ENCODE assay signal across 8 cellular contexts in genomic region chr5:177473461-177473991, GRCh38. TPM values are rescaled to one million over a fixed set of nuclear protein-coding genes. Genes with fewer than 3 reads are reported as not detected.
A peak's percentile ranks its signal among the peaks of the same experiment; 100 is the strongest.
DNase-seq lines count a peak whose midpoint lies in the region; ATAC-seq, FAIRE-seq and TF ChIP-seq lines count a peak whose summit lies in the region.

DBN1 (minus strand) TSS chr5:177473634; CDS start chr5:177473521, 113 bp downstream.

- H3K4me3 ChIP-seq in A549 = peak within 1 kb of the TSS; percentile 99
- peak within 1 kb of the TSS; percentile 49 for H3K4me3 ChIP-seq in GM12864 (ENCODE audit: low read depth, low read length)

- H3K9me3 Mint-ChIP-seq in activated naive CD4-positive, alpha-beta T cell treated with anti-CD3 and anti-CD28 coated beads, Interleukin-2, amount 50 U/mL, for 24 hours = no peaks in the 10 kb centered on the region
- no peaks in the 10 kb centered on the region for H3K9me3 Mint-ChIP-seq in osteocyte (ENCODE audit: unreplicated experiment)

- H3K4me2 ChIP-seq in A549 = peak within 1 kb of the TSS; percentile 99

- no peak for TF ChIP-seq EP300 in A549 (IDR thresholded peaks at IDR 0.05)

- intact Hi-C loops in Right ventricle myocardium superior (cut with DNase I) = no loop called here

- peaks cover 39% of the 10 kb centered on the region for H3K4me1 Mint-ChIP-seq in activated naive CD4-positive, alpha-beta T cell treated with anti-CD3 and anti-CD28 coated beads, Interleukin-2, amount 50 U/mL, for 24 hours
- H3K4me1 Mint-ChIP-seq in osteocyte (ENCODE audit: unreplicated experiment) = peaks cover 64% of the 10 kb centered on the region

- peak; percentile 44 for TF ChIP-seq POLR2A in A549 (IDR thresholded peaks at IDR 0.05; ENCODE audit: low read length)

- WGBS in A549 (ENCODE audit: missing lambda C conversion rate) = 5% methylated on average over 4 of the region's 65 CpGs

- no peaks in the 10 kb centered on the region for H3K27me3 Mint-ChIP-seq in activated naive CD4-positive, alpha-beta T cell treated with anti-CD3 and anti-CD28 coated beads, Interleukin-2, amount 50 U/mL, for 24 hours
- H3K27me3 Mint-ChIP-seq in osteocyte (ENCODE audit: unreplicated experiment) = no peaks in the 10 kb centered on the region

- H3K4me3 Mint-ChIP-seq in activated naive CD4-positive, alpha-beta T cell treated with anti-CD3 and anti-CD28 coated beads, Interleukin-2, amount 50 U/mL, for 24 hours = peak within 1 kb of the TSS; percentile 75
- H3K4me3 Mint-ChIP-seq in osteocyte (ENCODE audit: unreplicated experiment) = peak within 1 kb of the TSS; percentile 80

- H3K36me3 Mint-ChIP-seq in activated naive CD4-positive, alpha-beta T cell treated with anti-CD3 and anti-CD28 coated beads, Interleukin-2, amount 50 U/mL, for 24 hours = no peaks in the 10 kb centered on the region
- H3K36me3 Mint-ChIP-seq in osteocyte (ENCODE audit: unreplicated experiment) = no peaks in the 10 kb centered on the region

- TF ChIP-seq RAD21 in A549 (conservative IDR thresholded peaks at IDR 0.05 in 1 of 2, IDR thresholded peaks at IDR 0.05 in 1 of 2) = no peak

- POLR2A ChIA-PET in A549 (lab: Yijun Ruan, JAX) = interaction anchor here (2.3 kb wide), 1 partner anchor 24 kb away, joined by 9 read pairs; the partner anchor contains the start of gene PDLIM7

- ATAC-seq in A549 = peak; percentile 44 to 48
- peak; percentile 35 for ATAC-seq in Right ventricle myocardium superior (ENCODE audit: poor library complexity)
- ATAC-seq in GM21723 (IDR thresholded peaks at IDR 0.05; ENCODE audit: unreplicated experiment) = no peak
- no peak for ATAC-seq in HG03095 (IDR thresholded peaks at IDR 0.05; ENCODE audit: unreplicated experiment)

- CTCF ChIA-PET in A549 (lab: Yijun Ruan, JAX) = interaction anchor here (1.5 to 19.7 kb wide), 4 partner anchors 17 to 83 kb away, joined by 4 to 241 read pairs (median 113); no protein-coding TSS in a partner anchor

- TF ChIP-seq CTCF in A549 (IDR thresholded peaks at IDR 0.05) = no peak
- TF ChIP-seq CTCF in GM12864 (IDR thresholded peaks at IDR 0.05; ENCODE audit: low read depth, low read length, missing control alignments) = no peak
- TF ChIP-seq CTCF in osteocyte (IDR thresholded peaks at IDR 0.05) = no peak

- H3K9me3 ChIP-seq in A549 = no peaks in the 10 kb centered on the region

- peak within 1 kb of the TSS; percentile 97 to 99 for H3K27ac ChIP-seq in A549

- peaks cover 57% of the 10 kb centered on the region for H3K4me1 ChIP-seq in A549

- FAIRE-seq in A549 (lab: Jason Lieb, UNC) = no peak

- DNase-seq in A549 (ENCODE audit: low read depth in 1 of 2, low spot score in 1 of 2) = peak; percentile 44 to 57
- DNase-seq in GM12864 (ENCODE audit: low read depth) = no peak
- DNase-seq in M059J (ENCODE audit: low read depth) = peak; percentile 53
- peak; percentile 71 for DNase-seq in Right ventricle myocardium superior
- DNase-seq in osteocyte (ENCODE audit: extremely low spot score, unreplicated experiment) = no peak

- H3K27ac Mint-ChIP-seq in activated naive CD4-positive, alpha-beta T cell treated with anti-CD3 and anti-CD28 coated beads, Interleukin-2, amount 50 U/mL, for 24 hours = peak within 1 kb of the TSS; percentile 25
- peak within 1 kb of the TSS; percentile 77 for H3K27ac Mint-ChIP-seq in osteocyte (ENCODE audit: unreplicated experiment)

TF ChIP-seq in A549, 52 proteins besides CTCF, POLR2A, EP300 and RAD21:
- TF ChIP-seq RNF2 (IDR thresholded peaks at IDR 0.05; ENCODE audit: borderline replicate concordance, low read depth) = no peak
- no peak for TF ChIP-seq TP53 (CRISPR knock-in tag; IDR thresholded peaks at IDR 0.05)
- TF ChIP-seq BCL3 (IDR thresholded peaks at IDR 0.05) = 0 out of 3 replicates have a peak, but pooled peaks have one; percentile 31
- no peak for TF ChIP-seq MAFK (IDR thresholded peaks at IDR 0.05; ENCODE audit: partially characterized antibody)
- no peak for TF ChIP-seq SREBF2 (IDR thresholded peaks at IDR 0.05)
- TF ChIP-seq RFX5 (IDR thresholded peaks at IDR 0.05) = no peak
- no peak for TF ChIP-seq RCOR1 (IDR thresholded peaks at IDR 0.05; ENCODE audit: low read depth, low read length)
- TF ChIP-seq JUN (IDR thresholded peaks at IDR 0.05) = peak; percentile 32 to 65; a peak in 2 of 5 replicates
- TF ChIP-seq CBX2 (IDR thresholded peaks at IDR 0.05; ENCODE audit: borderline replicate concordance, low read depth) = no peak
- no peak for TF ChIP-seq BHLHE40 (IDR thresholded peaks at IDR 0.05; ENCODE audit: low read depth, low read length)
- TF ChIP-seq PHF8 (IDR thresholded peaks at IDR 0.05; ENCODE audit: borderline replicate concordance, low read depth) = peak; percentile 9; the same call in 1 of the 2 replicates
- no peak for TF ChIP-seq ELK1 (IDR thresholded peaks at IDR 0.05; ENCODE audit: low read depth, low read length)
- TF ChIP-seq HES2 (IDR thresholded peaks at IDR 0.05) = no peak

RNA-seq across cellular contexts. Expression of gene DBN1, which starts in this region (rescaled TPM):
- polyA plus RNA-seq in A549 (2011; rRNA removed) (32.6 and 47.7 TPM in 2 replicates), A549 (2017; fragmentation: RNase III; extraction: RNeasy Plus Mini Kit Qiagen cat#74134 plus additional on column Dnase treatment) (92.4 to 118 TPM (median 107 TPM) in 3 replicates)
- 33.1 and 34.4 TPM in 2 replicates for polyA plus RNA-seq in A549 (2012; cell fraction: cytosol; rRNA removed)
- polyA plus RNA-seq in A549 (2012; cell fraction: nucleus; rRNA removed) = 374 and 488 TPM in 2 replicates
- polyA minus RNA-seq in A549 (2011; rRNA and poly(A)+ RNA removed) = 50.2 and 52.4 TPM in 2 replicates
- 73.0 and 121 TPM in 2 replicates for total RNA-seq in M059J (2014; rRNA removed; shearing (Covaris generic))
- total RNA-seq in Right ventricle myocardium superior (24.2 TPM), osteocyte (248 and 249 TPM in 2 replicates)

Comparison
In these comparisons a context has a peak if more than half of its experiments do, and no peak if none do; other contexts are left out.
1. ATAC-seq: peak in A549 (2 of 2) and Right ventricle myocardium superior (single experiment); none in GM21723 (single experiment) and HG03095 (single experiment).
2. DNase-seq: peak in A549 (2 of 2), M059J (single experiment) and Right ventricle myocardium superior (single experiment); none in GM12864 (single experiment) and osteocyte (single experiment).